ENCODE assay signal across 18 cellular contexts in the genomic region with DNA sequence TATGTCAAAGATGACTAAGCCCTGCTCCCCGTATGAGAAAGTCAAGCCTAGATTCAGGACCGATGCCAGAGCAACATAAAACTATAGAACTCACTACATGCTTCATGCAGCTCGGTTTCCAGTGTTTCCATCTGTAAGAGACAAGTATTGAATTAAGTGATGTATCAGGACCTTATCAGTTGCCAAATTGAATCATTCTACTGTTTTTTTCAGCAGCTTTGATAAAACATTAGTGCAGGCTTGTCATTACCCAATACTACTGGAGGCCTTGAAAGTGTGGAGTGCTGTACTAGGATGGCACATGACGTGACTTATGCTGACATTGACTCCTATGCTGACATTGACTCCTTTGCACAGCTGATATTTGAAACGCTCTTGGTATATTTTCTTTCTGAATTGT. TPM values are rescaled to one million over a fixed set of nuclear protein-coding genes. Genes with fewer than 3 reads are reported as not detected.
DNase-seq lines count a peak whose midpoint lies in the region; ATAC-seq, FAIRE-seq and TF ChIP-seq lines count a peak whose summit lies in the region.
"Had no signal": no experiment of that assay in that cellular context is flagged by ENCODE, and none has a peak within 500 bp of the region (broad histone marks: within the 10 kb centered on the region; RNA-seq: fewer than 3 reads in every experiment).

No MANE protein-coding gene starts in this region.

- intact Hi-C loops in MCF 10A (cut with micrococcal nuclease), result no loop called here

- POLR2A ChIA-PET in MCF 10A (lab: Yijun Ruan, JAX), result no interaction called here

- TF ChIP-seq POLR2A in erythroblast (IDR thresholded peaks at IDR 0.05; ENCODE audit: low read length), result no peak

- no peaks in the 10 kb centered on the region for H3K36me3 Mint-ChIP-seq in MCF 10A (ENCODE audit: insufficient read depth, unreplicated experiment)
- H3K36me3 Mint-ChIP-seq: IgD-negative memory B cell had no signal

- H3K9me3 Mint-ChIP-seq in MCF 10A (ENCODE audit: unreplicated experiment), result no peaks in the 10 kb centered on the region
- H3K9me3 Mint-ChIP-seq in stimulated activated naive CD8-positive, alpha-beta T cell treated with anti-CD3 and anti-CD28 coated beads, Interleukin-15, amount 100 ng/mL, for 72 hours, result no peaks in the 10 kb centered on the region

- CTCF ChIA-PET in MCF 10A (lab: Yijun Ruan, JAX), result no interaction called here

- H3K36me3 ChIP-seq in bronchial epithelial cell (ENCODE audit: control insufficient read depth, insufficient read depth, low read length), result no peaks in the 10 kb centered on the region

- H3K27me3 Mint-ChIP-seq in MCF 10A (ENCODE audit: insufficient read depth, unreplicated experiment), result no peaks in the 10 kb centered on the region
- H3K27me3 Mint-ChIP-seq in stimulated activated naive CD8-positive, alpha-beta T cell treated with anti-CD3 and anti-CD28 coated beads, Interleukin-15, amount 100 ng/mL, for 72 hours, result peaks cover 57% of the 10 kb centered on the region

- H3K4me3 Mint-ChIP-seq in MCF 10A (ENCODE audit: unreplicated experiment), result no peak overlapping the region
- no peak overlapping the region for H3K4me3 Mint-ChIP-seq in stimulated activated naive CD8-positive, alpha-beta T cell treated with anti-CD3 and anti-CD28 coated beads, Interleukin-15, amount 100 ng/mL, for 72 hours
- H3K4me3 Mint-ChIP-seq: CD4-positive, alpha-beta T cell; HFFc6; IgD-negative memory B cell had no signal

- FAIRE-seq in HTR-8/SVneo (lab: Jason Lieb, UNC), result peak; percentile 59
- FAIRE-seq in bronchial epithelial cell (lab: Jason Lieb, UNC), result peak; percentile 40
- FAIRE-seq: D721Med, GM12878 had no signal

- BruUV-seq in MCF 10A (replicated peaks; lab: Mats Ljungman, UMichigan), result no TSS peak

- H3K4me1 Mint-ChIP-seq in MCF 10A (ENCODE audit: insufficient read depth, unreplicated experiment), result peaks cover 24% of the 10 kb centered on the region
- no peaks in the 10 kb centered on the region for H3K4me1 Mint-ChIP-seq in stimulated activated naive CD8-positive, alpha-beta T cell treated with anti-CD3 and anti-CD28 coated beads, Interleukin-15, amount 100 ng/mL, for 72 hours

- H3K27ac Mint-ChIP-seq in MCF 10A (ENCODE audit: low read depth, unreplicated experiment), result no peak overlapping the region
- H3K27ac Mint-ChIP-seq in stimulated activated naive CD8-positive, alpha-beta T cell treated with anti-CD3 and anti-CD28 coated beads, Interleukin-15, amount 100 ng/mL, for 72 hours, result no peak overlapping the region
- H3K27ac Mint-ChIP-seq: CD4-positive, alpha-beta T cell; HFFc6; IgD-negative memory B cell had no signal

- no peaks in the 10 kb centered on the region for H3K27me3 ChIP-seq in bronchial epithelial cell (ENCODE audit: control insufficient read depth, insufficient read depth, low read length)

- TF ChIP-seq CTCF in bronchial epithelial cell (IDR thresholded peaks at IDR 0.05; ENCODE audit: insufficient read depth, low read length, severe bottlenecking) (no peak), MCF 10A (IDR thresholded peaks at IDR 0.05; ENCODE audit: unreplicated experiment) (no peak)

- DNase-seq in COLO668 (lab: John Stamatoyannopoulos, UW; ENCODE audit: unreplicated experiment) (peak; percentile 26), HTR-8/SVneo (ENCODE audit: insufficient read length, low spot score) (no peak), SHP77 (lab: John Stamatoyannopoulos, UW) (peak; percentile 54 to 59), bronchial epithelial cell (ENCODE audit: low read depth) (no peak), MCF 10A (ENCODE audit: unreplicated experiment) (no peak), erythroblast (lab: John Stamatoyannopoulos, UW) (no peak), NCI-H82 (lab: John Stamatoyannopoulos, UW) (no peak)
- DNase-seq in stimulated activated naive CD8-positive, alpha-beta T cell treated with anti-CD3 and anti-CD28 coated beads, Interleukin-15, amount 100 ng/mL, for 72 hours, result no peak
- DNase-seq: ACHN; C1 segment of cervical spinal cord; CD4-positive, alpha-beta T cell; DMS153; HCEC 1CT; HFFc6; KG1 had no signal

- ATAC-seq in stimulated activated naive CD8-positive, alpha-beta T cell treated with anti-CD3 and anti-CD28 coated beads, Interleukin-15, amount 100 ng/mL, for 72 hours, result no peak
- ATAC-seq: GM12878 had no signal

- no peak overlapping the region for H3K4me3 ChIP-seq in bronchial epithelial cell (ENCODE audit: low read depth, low read length)
- H3K4me3 ChIP-seq: GM12878 had no signal

RNA-seq across cellular contexts. Expression of a gene that starts 10.8 kb away (rescaled TPM):
- 16.1 and 21.6 TPM in 2 replicates for total RNA-seq in bronchial epithelial cell
- 66.6 and 117 TPM in 2 replicates for total RNA-seq in MCF 10A (2022)

Comparison
In these comparisons a context has a peak if more than half of its experiments do, and no peak if none do; other contexts are left out.
1. DNase-seq: peak in COLO668 (single experiment) and SHP77 (2 of 2); none in HTR-8/SVneo (single experiment), bronchial epithelial cell (single experiment), MCF 10A (single experiment), stimulated activated naive CD8-positive, alpha-beta T cell treated with anti-CD3 and anti-CD28 coated beads, Interleukin-15, amount 100 ng/mL, for 72 hours (0 of 2), erythroblast (0 of 2) and NCI-H82 (single experiment).